8 cellular contexts compared by ENCODE assay signal in genomic region chr15:83284563-83285283, GRCh38. TPM values are rescaled to one million over a fixed set of nuclear protein-coding genes. Genes with fewer than 3 reads are reported as not detected.
DNase-seq lines count a peak whose midpoint lies in the region; ATAC-seq and TF ChIP-seq lines count a peak whose summit lies in the region.

Gene BNC1 (minus strand): TSS chr15:83284664. CDS start chr15:83284628, 36 bp downstream.

- ATAC-seq in T-helper 17 cell (no peak), mucosa of descending colon (no peak), left lobe of liver (no peak)

- CTCF ChIA-PET in Caco-2 (lab: Charles Lee): no interaction called here

- no peaks in the 10 kb centered on the region for H3K9me3 Mint-ChIP-seq in Caco-2 (ENCODE audit: unreplicated experiment)
- H3K9me3 Mint-ChIP-seq in progenitor cell of endocrine pancreas (ENCODE audit: low read depth): no peaks in the 10 kb centered on the region

- no peaks in the 10 kb centered on the region for H3K36me3 Mint-ChIP-seq in Caco-2 (ENCODE audit: insufficient read depth, unreplicated experiment)
- peaks cover 3% of the 10 kb centered on the region for H3K36me3 Mint-ChIP-seq in T-helper 17 cell (ENCODE audit: low read depth)
- no peaks in the 10 kb centered on the region for H3K36me3 Mint-ChIP-seq in progenitor cell of endocrine pancreas (ENCODE audit: insufficient read depth)

- DNase-seq in Caco-2 (no peak), T-helper 17 cell (no peak), foreskin fibroblast (peak in 1 of 2 donors; percentile 20), progenitor cell of endocrine pancreas (ENCODE audit: low spot score, unreplicated experiment) (no peak), mucosa of descending colon (no peak), left lobe of liver (ENCODE audit: low spot score) (no peak), SK-N-DZ (ENCODE audit: low spot score) (no peak), COLO829 (ENCODE audit: low spot score) (no peak)

- H3K4me1 Mint-ChIP-seq in Caco-2 (ENCODE audit: low read depth, unreplicated experiment): peaks cover 12% of the 10 kb centered on the region
- peaks cover 9% of the 10 kb centered on the region for H3K4me1 Mint-ChIP-seq in T-helper 17 cell
- H3K4me1 Mint-ChIP-seq in progenitor cell of endocrine pancreas (ENCODE audit: low read depth): peaks cover 3% of the 10 kb centered on the region

- H3K27me3 ChIP-seq in Caco-2 (replicated peaks; ENCODE audit: control insufficient read depth, insufficient read depth, low read length): no peaks in the 10 kb centered on the region

- H3K4me3 ChIP-seq in Caco-2 (ENCODE audit: low read depth, low read length) (no peak within 1 kb of the TSS), foreskin fibroblast (ENCODE audit: low read depth in 1 of 2, low read length in 2 of 2) (peak within 1 kb of the TSS; percentile 62 to 74), mucosa of descending colon (no peak within 1 kb of the TSS)

- TF ChIP-seq CTCF in Caco-2 (IDR thresholded peaks at IDR 0.05; ENCODE audit: insufficient read depth in 1 of 2, low read depth in 1 of 2, low read length in 1 of 2, severe bottlenecking in 1 of 2, unreplicated experiment in 1 of 2) (no peak), foreskin fibroblast (IDR thresholded peaks at IDR 0.05; ENCODE audit: low read depth, low read length) (no peak), progenitor cell of endocrine pancreas (IDR thresholded peaks at IDR 0.05; ENCODE audit: unreplicated experiment) (no peak), mucosa of descending colon (IDR thresholded peaks at IDR 0.05) (no peak)

- H3K36me3 ChIP-seq in Caco-2 (ENCODE audit: control insufficient read depth, insufficient read depth, low read length): no peaks in the 10 kb centered on the region
- H3K36me3 ChIP-seq in mucosa of descending colon (ENCODE audit: low read depth): no peaks in the 10 kb centered on the region

- no peak within 1 kb of the TSS for H3K4me3 Mint-ChIP-seq in Caco-2 (ENCODE audit: unreplicated experiment)
- H3K4me3 Mint-ChIP-seq in T-helper 17 cell: peak within 1 kb of the TSS; percentile 84
- peak within 1 kb of the TSS; percentile 72 for H3K4me3 Mint-ChIP-seq in progenitor cell of endocrine pancreas (ENCODE audit: low read depth)

- intact Hi-C loops in Caco-2 (cut with micrococcal nuclease; ENCODE audit: unreplicated experiment): no loop called here
- intact Hi-C loops in mucosa of descending colon (cut with DNase I, micrococcal nuclease): no loop called here

- no peaks in the 10 kb centered on the region for H3K9me3 ChIP-seq in Caco-2
- H3K9me3 ChIP-seq in T-helper 17 cell (ENCODE audit: control insufficient read depth, low read length, poor library complexity, severe bottlenecking): no peaks in the 10 kb centered on the region
- H3K9me3 ChIP-seq in mucosa of descending colon: no peaks in the 10 kb centered on the region

- H3K4me1 ChIP-seq in Caco-2 (peaks cover 33% of the 10 kb centered on the region), mucosa of descending colon (ENCODE audit: low read depth) (no peaks in the 10 kb centered on the region)

- no TSS peak for BruUV-seq in Caco-2 (replicated peaks; lab: Mats Ljungman, UMichigan)

- H3K27me3 Mint-ChIP-seq in Caco-2 (ENCODE audit: insufficient read depth, unreplicated experiment) (no peaks in the 10 kb centered on the region), T-helper 17 cell (peaks cover 69% of the 10 kb centered on the region), progenitor cell of endocrine pancreas (peaks cover 85% of the 10 kb centered on the region)

- H3K27ac Mint-ChIP-seq in Caco-2 (ENCODE audit: unreplicated experiment) (peak within 1 kb of the TSS; percentile 74), T-helper 17 cell (no peak within 1 kb of the TSS), progenitor cell of endocrine pancreas (peak within 1 kb of the TSS; percentile 63)

- POLR2A ChIA-PET in Caco-2 (lab: Charles Lee): interaction anchor here (0.6 kb wide), 1 partner anchor 1361 kb away, joined by 3 read pairs; no protein-coding TSS in a partner anchor

RNA-seq across cellular contexts. Expression of gene BNC1, which starts in this region (rescaled TPM):
- total RNA-seq in Caco-2 (2022) (not detected in 2 replicates), T-helper 17 cell (not detected), progenitor cell of endocrine pancreas (0.58 and 0.67 TPM in 2 replicates), mucosa of descending colon (under 1 TPM in 1 of 3 donors, not detected in 2; 0.16 TPM), left lobe of liver (0.13 TPM)
- polyA plus RNA-seq in SK-N-DZ (2014; cell fraction: cytosol; rRNA removed): 0.03 TPM in 2 replicates
- 0.22 TPM in 1 of 2 replicates, not detected in the other for polyA plus RNA-seq in SK-N-DZ (2014; cell fraction: nucleus; rRNA removed)

Comparison
In these comparisons a context has a peak if more than half of its experiments do, and no peak if none do; other contexts are left out.
1. H3K4me3 ChIP-seq: peak in foreskin fibroblast (2 of 2); none in Caco-2 (single experiment) and mucosa of descending colon (single experiment).